ENCODE assay signal across 8 cellular contexts in genomic region chr15:45705510-45706473, GRCh38.
A peak's percentile ranks its signal among the peaks of the same experiment; 100 is the strongest.
DNase-seq lines count a peak whose midpoint lies in the region; ATAC-seq, FAIRE-seq and TF ChIP-seq lines count a peak whose summit lies in the region.

No MANE protein-coding gene starts in this region.

- peaks cover 6% of the 10 kb centered on the region for H3K4me1 ChIP-seq in psoas muscle

- no peaks in the 10 kb centered on the region for H3K36me3 ChIP-seq in psoas muscle (ENCODE audit: insufficient read depth in 1 of 2, low read depth in 1 of 2)

- peaks cover 0 to 8% (median 5%) of the 10 kb centered on the region in 3 donors for H3K27me3 ChIP-seq in psoas muscle (ENCODE audit: insufficient read depth in 3 of 3, low read length in 2 of 3)

- H3K9me3 ChIP-seq in psoas muscle: no peaks in the 10 kb centered on the region

- peak overlapping the region; percentile 70 for H3K4me3 ChIP-seq in psoas muscle

- FAIRE-seq in urothelium cell line (lab: Jason Lieb, UNC): no peak

- DNase-seq in NCI-H1105 treated with DMSO at 0.1 percent for 48 hours (lab: John Stamatoyannopoulos, UW): peak; percentile 72
- peak; percentile 49 for DNase-seq in T follicular helper cell (ENCODE audit: low read depth)
- DNase-seq in amniotic epithelial cell (ENCODE audit: low read depth): peak; percentile 77
- DNase-seq in left ventricle myocardium superior: peak; percentile 74
- peak; percentile 63 to 73 for DNase-seq in psoas muscle
- DNase-seq in urothelium cell line (ENCODE audit: low spot score): peak; percentile 71

- 2% methylated on average over 15 of the region's 15 CpGs for WGBS in psoas muscle, 3 donors

- no peak overlapping the region for H3K27ac ChIP-seq in psoas muscle

- intact Hi-C loops in left ventricle myocardium superior (cut with micrococcal nuclease) (no loop called here), psoas muscle (cut with DNase I) (loop anchor here in 1 of 2 donors (2.0 kb wide), 1 partner anchor 85 kb away; no protein-coding TSS in a partner anchor)

- peak; percentile 84 for ATAC-seq in HG02763 (IDR thresholded peaks at IDR 0.05; ENCODE audit: unreplicated experiment)
- peak; percentile 94 for ATAC-seq in left ventricle myocardium superior
- peak; percentile 74 to 93 (median 82) for ATAC-seq in psoas muscle

- TF ChIP-seq CTCF in GM12873 (IDR thresholded peaks at IDR 0.05; ENCODE audit: insufficient read depth, low read depth, low read length, missing control alignments): peak; percentile 95
- peak; percentile 91 for TF ChIP-seq CTCF in psoas muscle (IDR thresholded peaks at IDR 0.05)
